Comparison of ENCODE assay signal across 1 cellular context in the genomic region with DNA sequence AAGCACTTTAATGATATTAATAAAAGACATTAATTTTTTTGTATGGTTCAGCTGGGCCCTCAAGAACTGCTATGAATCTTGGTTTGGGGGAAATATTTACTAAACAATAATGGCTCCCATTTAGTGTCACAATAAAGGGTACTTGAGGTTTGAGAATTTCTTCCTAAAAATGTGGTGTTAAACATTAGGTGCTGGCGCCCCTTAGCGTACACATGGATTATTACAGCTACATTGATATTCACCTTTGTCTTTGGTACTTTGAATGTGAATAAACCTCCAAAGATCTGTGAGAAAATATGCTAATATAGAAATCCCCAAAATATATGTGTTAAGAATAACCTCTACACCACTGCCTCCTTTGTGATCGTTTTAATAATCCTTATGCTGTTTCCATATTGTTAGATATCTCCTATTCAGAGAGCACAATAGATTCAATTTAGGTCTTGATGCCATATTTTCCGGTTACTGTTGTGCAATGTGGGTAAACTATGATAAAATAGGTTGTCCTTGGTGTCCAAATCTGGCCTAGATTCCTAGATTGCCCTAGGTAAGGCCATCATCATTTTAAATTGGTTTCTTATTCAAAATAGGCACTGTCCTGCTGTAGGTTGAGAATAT.
TF ChIP-seq lines count a peak whose summit lies in the region.

No MANE protein-coding gene starts in this region.

TF ChIP-seq in H1, 55 proteins besides CTCF, POLR2A, EP300 and RAD21 (continued from another document):
- TF ChIP-seq, protein P1, sequence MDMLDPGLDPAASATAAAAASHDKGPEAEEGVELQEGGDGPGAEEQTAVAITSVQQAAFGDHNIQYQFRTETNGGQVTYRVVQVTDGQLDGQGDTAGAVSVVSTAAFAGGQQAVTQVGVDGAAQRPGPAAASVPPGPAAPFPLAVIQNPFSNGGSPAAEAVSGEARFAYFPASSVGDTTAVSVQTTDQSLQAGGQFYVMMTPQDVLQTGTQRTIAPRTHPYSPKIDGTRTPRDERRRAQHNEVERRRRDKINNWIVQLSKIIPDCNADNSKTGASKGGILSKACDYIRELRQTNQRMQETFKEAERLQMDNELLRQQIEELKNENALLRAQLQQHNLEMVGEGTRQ (IDR thresholded peaks at IDR 0.05; ENCODE audit: low read length): no peak
- TF ChIP-seq CHD2 (IDR thresholded peaks at IDR 0.05; ENCODE audit: low read length) (no peak), SIX5 (IDR thresholded peaks at IDR 0.05; ENCODE audit: low read depth, low read length) (no peak), TAF1 (IDR thresholded peaks at IDR 0.05; ENCODE audit: low read depth, low read length) (no peak), EZH2 (IDR thresholded peaks at IDR 0.05; ENCODE audit: low read depth, low read length, severe bottlenecking) (no peak), YY1 (IDR thresholded peaks at IDR 0.05; ENCODE audit: low read depth, low read length) (no peak; the same call in 1 of the 2 replicates)
